25 cellular contexts compared by ENCODE assay signal in genomic region chr20:44862286-44862685, GRCh38. TPM values are rescaled to one million over a fixed set of nuclear protein-coding genes. Genes with fewer than 3 reads are reported as not detected.
DNase-seq lines count a peak whose midpoint lies in the region; ATAC-seq and TF ChIP-seq lines count a peak whose summit lies in the region.
"Had no signal": no experiment of that assay in that cellular context is flagged by ENCODE, and none has a peak within 500 bp of the region (broad histone marks: within the 10 kb centered on the region; RNA-seq: fewer than 3 reads in every experiment).

No MANE protein-coding gene starts in this region.

- H3K4me1 ChIP-seq in RWPE2 (ENCODE audit: insufficient read depth, poor library complexity, severe bottlenecking): peaks cover 20% of the 10 kb centered on the region
- H3K4me1 ChIP-seq in mesenchymal stem cell (ENCODE audit: control insufficient read depth, insufficient read depth, low read depth, low read length): peaks cover 6% of the 10 kb centered on the region
- H3K4me1 ChIP-seq in testis: peaks cover 42% of the 10 kb centered on the region

- H3K79me1 ChIP-seq in mesenchymal stem cell (replicated peaks; ENCODE audit: low read length, poor library complexity, severe bottlenecking): no peaks in the 10 kb centered on the region

- H2AFZ ChIP-seq in mesenchymal stem cell (ENCODE audit: low read depth, low read length): no peak overlapping the region

- peak overlapping the region; percentile 67 for H3K27ac ChIP-seq in RWPE2 (ENCODE audit: poor library complexity, severe bottlenecking)
- no peak overlapping the region for H3K27ac ChIP-seq in mesenchymal stem cell (ENCODE audit: low read length, poor library complexity, severe bottlenecking)
- peak overlapping the region; percentile 3 to 66 for H3K27ac ChIP-seq in testis
- H3K27ac ChIP-seq: left lung, SJCRH30 had no signal

- H3K4me1 Mint-ChIP-seq in HFFc6 (ENCODE audit: low read depth): peaks cover 22% of the 10 kb centered on the region
- peaks cover 7% of the 10 kb centered on the region for H3K4me1 Mint-ChIP-seq in activated CD4-positive, alpha-beta memory T cell treated with anti-CD3 and anti-CD28 coated beads for 36 hours (ENCODE audit: low read depth)

- no peak overlapping the region for H2BK5ac ChIP-seq in mesenchymal stem cell (ENCODE audit: low read depth, low read length, poor library complexity, severe bottlenecking)

- H3K9ac ChIP-seq in mesenchymal stem cell (ENCODE audit: low read length): peak overlapping the region; percentile 23

- TF ChIP-seq CTCF in HFFc6 (IDR thresholded peaks at IDR 0.05) (no peak), RWPE2 (IDR thresholded peaks at IDR 0.05; ENCODE audit: poor library complexity, severe bottlenecking) (no peak), testis (IDR thresholded peaks at IDR 0.05) (no peak)

- POLR2A ChIA-PET in activated CD4-positive, alpha-beta memory T cell treated with anti-CD3 and anti-CD28 coated beads for 36 hours (lab: Charles Lee): no interaction called here

- no peak overlapping the region for H2AK5ac ChIP-seq in mesenchymal stem cell (ENCODE audit: low read length, severe bottlenecking)

- H4K91ac ChIP-seq in mesenchymal stem cell (ENCODE audit: low read length): no peak overlapping the region

- no peak overlapping the region for H2BK15ac ChIP-seq in mesenchymal stem cell (ENCODE audit: low read depth, poor library complexity, severe bottlenecking)

- ATAC-seq in RWPE2 (ENCODE audit: low read depth) (peak; percentile 36; the same call in 2 of the 3 replicates), HG03108 (IDR thresholded peaks at IDR 0.05; ENCODE audit: unreplicated experiment) (no peak)
- ATAC-seq: HepG2 had no signal

- H3K27me3 ChIP-seq in RWPE2 (ENCODE audit: insufficient read depth, poor library complexity, severe bottlenecking) (no peaks in the 10 kb centered on the region), mesenchymal stem cell (ENCODE audit: control insufficient read depth in 1 of 2, insufficient read depth in 1 of 2, low read length in 2 of 2) (peaks cover 0 to 11% of the 10 kb centered on the region in 2 experiments), testis (no peaks in the 10 kb centered on the region)
- H3K27me3 ChIP-seq: left lung had no signal

- H3K14ac ChIP-seq in mesenchymal stem cell (ENCODE audit: low read length in 2 of 2): no peak overlapping the region

- no peaks in the 10 kb centered on the region for H3K36me3 Mint-ChIP-seq in HFFc6 (ENCODE audit: low read depth)
- H3K36me3 Mint-ChIP-seq in activated CD4-positive, alpha-beta memory T cell treated with anti-CD3 and anti-CD28 coated beads for 36 hours: no peaks in the 10 kb centered on the region

- H3K18ac ChIP-seq in mesenchymal stem cell (ENCODE audit: low read depth in 1 of 2, low read length in 2 of 2): no peak overlapping the region

- DNase-seq in HFFc6: no peak
- no peak for DNase-seq in RWPE2 (ENCODE audit: low spot score)
- no peak for DNase-seq in mesenchymal stem cell
- DNase-seq in testis: no peak
- DNase-seq in NCI-H748 (lab: John Stamatoyannopoulos, UW; ENCODE audit: unreplicated experiment): no peak
- no peak for DNase-seq in activated CD4-positive, alpha-beta memory T cell treated with anti-CD3 and anti-CD28 coated beads for 36 hours
- DNase-seq in hepatic stellate cell (ENCODE audit: low spot score): no peak
- DNase-seq: activated CD4-positive, alpha-beta T cell treated with anti-CD3 and anti-CD28 coated beads, Interleukin-2, amount 50 U/mL, for 1 hour; activated naive CD4-positive, alpha-beta T cell treated with Interleukin-2 at 50 U/mL for 16 hours; Calu3; DMS79 treated with DMSO at 0.1 percent for 48 hours; GF-D8; Kasumi-1; left lung; NCI-H1048; NCI-H1694; NCI-H2171; NCI-H510A treated with DMSO at 0.1 percent for 48 hours; occipital lobe had no signal

- H3K23ac ChIP-seq in mesenchymal stem cell (ENCODE audit: low read length in 2 of 2): no peak overlapping the region

- no peak overlapping the region for H3K4me3 Mint-ChIP-seq in HFFc6
- no peak overlapping the region for H3K4me3 Mint-ChIP-seq in activated CD4-positive, alpha-beta memory T cell treated with anti-CD3 and anti-CD28 coated beads for 36 hours
- H3K4me3 Mint-ChIP-seq: central memory CD8-positive, alpha-beta T cell had no signal

- intact Hi-C loops in testis (cut with DNase I; ENCODE audit: low total_unique reads): no loop called here
- intact Hi-C loops in activated CD4-positive, alpha-beta memory T cell treated with anti-CD3 and anti-CD28 coated beads for 36 hours (cut with micrococcal nuclease): loop anchor here (10.0 kb wide), 1 partner anchor 57 kb away; no protein-coding TSS in a partner anchor

- no peak overlapping the region for H3K4me2 ChIP-seq in mesenchymal stem cell (ENCODE audit: low read length, poor library complexity, severe bottlenecking)

- 83% methylated on average over 2 of the region's 2 CpGs for WGBS in mesenchymal stem cell
- 32 to 40% methylated on average over 2 of the region's 2 CpGs for WGBS in testis, 2 donors

- H4K8ac ChIP-seq in mesenchymal stem cell (ENCODE audit: low read length): no peak overlapping the region

- no peak overlapping the region for H3K4me3 ChIP-seq in RWPE2 (ENCODE audit: severe bottlenecking)
- no peak overlapping the region for H3K4me3 ChIP-seq in mesenchymal stem cell (ENCODE audit: insufficient read depth in 1 of 2, low read depth in 1 of 2, low read length in 2 of 2)
- no peak overlapping the region for H3K4me3 ChIP-seq in testis
- H3K4me3 ChIP-seq: left lung, SJCRH30 had no signal

- H3K36me3 ChIP-seq in RWPE2 (ENCODE audit: low read depth) (no peaks in the 10 kb centered on the region), mesenchymal stem cell (ENCODE audit: control insufficient read depth in 1 of 2, insufficient read depth in 2 of 2, low read depth in 1 of 2, low read length in 2 of 2) (no peaks in the 10 kb centered on the region), testis (ENCODE audit: low read depth, missing control alignments) (no peaks in the 10 kb centered on the region)
- H3K36me3 ChIP-seq: left lung, SJCRH30 had no signal

- peaks cover 14% of the 10 kb centered on the region for H3K27me3 Mint-ChIP-seq in HFFc6 (ENCODE audit: insufficient read depth)
- peaks cover 1% of the 10 kb centered on the region for H3K27me3 Mint-ChIP-seq in activated CD4-positive, alpha-beta memory T cell treated with anti-CD3 and anti-CD28 coated beads for 36 hours

- TF ChIP-seq POLR2A in testis (IDR thresholded peaks at IDR 0.05): no peak

- H3K27ac Mint-ChIP-seq in HFFc6: peak overlapping the region; percentile 25; the same call in 1 of the 2 replicates
- H3K27ac Mint-ChIP-seq in activated CD4-positive, alpha-beta memory T cell treated with anti-CD3 and anti-CD28 coated beads for 36 hours: no peak overlapping the region

- H3K9me3 ChIP-seq in RWPE2 (ENCODE audit: severe bottlenecking) (no peaks in the 10 kb centered on the region), mesenchymal stem cell (ENCODE audit: control insufficient read depth, low read length) (no peaks in the 10 kb centered on the region), testis (no peaks in the 10 kb centered on the region)
- H3K9me3 ChIP-seq: left lung, SJCRH30 had no signal

- H3K9me3 Mint-ChIP-seq in HFFc6: no peaks in the 10 kb centered on the region
- H3K9me3 Mint-ChIP-seq in activated CD4-positive, alpha-beta memory T cell treated with anti-CD3 and anti-CD28 coated beads for 36 hours: no peaks in the 10 kb centered on the region
- H3K9me3 Mint-ChIP-seq: central memory CD8-positive, alpha-beta T cell had no signal

- no peak overlapping the region for H3K4ac ChIP-seq in mesenchymal stem cell (ENCODE audit: low read depth in 1 of 2, low read length in 2 of 2)

- H2BK120ac ChIP-seq in mesenchymal stem cell (ENCODE audit: low read depth, low read length): no peak overlapping the region

- H2BK12ac ChIP-seq in mesenchymal stem cell (ENCODE audit: low read length in 2 of 2): no peak overlapping the region

- CTCF ChIA-PET in activated CD4-positive, alpha-beta memory T cell treated with anti-CD3 and anti-CD28 coated beads for 36 hours (lab: Charles Lee): interaction anchor here (0.8 to 1.6 kb wide), 2 partner anchors 115 to 130 kb away, joined by 4 read pairs; no protein-coding TSS in a partner anchor

RNA-seq across cellular contexts. Expression of gene YWHAB, which starts 23.2 kb away (rescaled TPM):
- 100 to 1,000 TPM; 284 to 315 (median 301) TPM for total RNA-seq in HFFc6 (2021; fragmentation: NEBNext Ultra II Directional; extraction: Animal tissue kit (Norgen Biotek cat#: 25700))
- 244 TPM for polyA plus RNA-seq in mesenchymal stem cell (2013, experiment 1 of 2)
- polyA plus RNA-seq in mesenchymal stem cell (2013, experiment 2 of 2): 253 TPM
- total RNA-seq in testis: 100 to 1,000 TPM; 106 to 127 TPM
- polyA plus RNA-seq in testis (ENCODE audit: insufficient read depth, low read depth, low replicate concordance): 125 TPM
- total RNA-seq in activated CD4-positive, alpha-beta memory T cell treated with anti-CD3 and anti-CD28 coated beads for 36 hours: 100 to 1,000 TPM; 280 to 284 TPM

RNA-seq across cellular contexts. Expression of gene PABPC1L, which starts 47.6 kb away (rescaled TPM):
- 10 to 100 TPM; 14.4 to 22.4 (median 16.6) TPM for total RNA-seq in HFFc6 (2021; fragmentation: NEBNext Ultra II Directional; extraction: Animal tissue kit (Norgen Biotek cat#: 25700))
- polyA plus RNA-seq in mesenchymal stem cell (2013, experiment 1 of 2): 16.4 TPM
- 13.8 TPM for polyA plus RNA-seq in mesenchymal stem cell (2013, experiment 2 of 2)
- 10 to 100 TPM; 59.2 to 71.7 TPM for total RNA-seq in testis
- 27.9 TPM for polyA plus RNA-seq in testis (ENCODE audit: insufficient read depth, low read depth, low replicate concordance)
- total RNA-seq in activated CD4-positive, alpha-beta memory T cell treated with anti-CD3 and anti-CD28 coated beads for 36 hours: 10 to 100 TPM; 61.5 to 70.7 TPM

RNA-seq across cellular contexts. Expression of gene RIMS4, which starts 51.9 kb away (rescaled TPM):
- total RNA-seq in HFFc6 (2021; fragmentation: NEBNext Ultra II Directional; extraction: Animal tissue kit (Norgen Biotek cat#: 25700)): not detected
- polyA plus RNA-seq in mesenchymal stem cell (2013, experiment 1 of 2): not detected
- polyA plus RNA-seq in mesenchymal stem cell (2013, experiment 2 of 2): not detected
- total RNA-seq in testis: 10 to 100 TPM; 29.7 to 72.1 TPM
- polyA plus RNA-seq in testis (ENCODE audit: insufficient read depth, low read depth, low replicate concordance): 32.1 TPM
- not detected for total RNA-seq in activated CD4-positive, alpha-beta memory T cell treated with anti-CD3 and anti-CD28 coated beads for 36 hours
- total RNA-seq: dermis microvascular lymphatic vessel endothelial cell, glomerular endothelial cell, SJCRH30 had no signal

Comparison
In these comparisons a context has a peak if more than half of its experiments do, and no peak if none do; other contexts are left out.
1. RNA of gene RIMS4, which starts 51.9 kb away (total RNA-seq): 29.7 to 72.1 TPM in testis; not detected in activated CD4-positive, alpha-beta memory T cell treated with anti-CD3 and anti-CD28 coated beads for 36 hours and not detected in HFFc6; every median in the first group is over 10 times any median in the second.